In genomic region chr11:72722050-72722748, GRCh38 we compare ENCODE assay signal across 1 cellular context.
TF ChIP-seq lines count a peak whose summit lies in the region.

No MANE protein-coding gene starts in this region.

TF ChIP-seq in GM12878, 131 proteins besides CTCF, POLR2A, EP300 and RAD21 (continued from another document and continues in another):
- TF ChIP-seq E2F8 (IDR thresholded peaks at IDR 0.05; ENCODE audit: low read depth, partially characterized antibody) (no peak), GATAD2B (conservative IDR thresholded peaks at IDR 0.05; ENCODE audit: low read depth) (peak; percentile 34; the same call in 1 of the 2 replicates), HDGF (IDR thresholded peaks at IDR 0.05) (peak; percentile 82), JUNB (IDR thresholded peaks at IDR 0.05) (no peak), ZNF274 (IDR thresholded peaks at IDR 0.05; ENCODE audit: insufficient read depth, insufficient read length) (no peak), CUX1 (IDR thresholded peaks at IDR 0.05; ENCODE audit: insufficient replicate concordance, low read depth, low read length) (no peak), BCL3 (IDR thresholded peaks at IDR 0.05; ENCODE audit: borderline replicate concordance, insufficient read depth, low read depth, low read length, poor library complexity, severe bottlenecking) (no peak), PAX8 (IDR thresholded peaks at IDR 0.05) (no peak), PAX5 (IDR thresholded peaks at IDR 0.05; ENCODE audit: borderline replicate concordance, low read depth, low read length) (0 out of 2 replicates have a peak, but pooled peaks have one; percentile 24), EED (IDR thresholded peaks at IDR 0.05; ENCODE audit: low read depth) (no peak), NFYA (IDR thresholded peaks at IDR 0.05; ENCODE audit: borderline replicate concordance, low read depth, low read length) (no peak), IRF5 (IDR thresholded peaks at IDR 0.05; ENCODE audit: borderline replicate concordance) (no peak), ZZZ3 (IDR thresholded peaks at IDR 0.05; ENCODE audit: control insufficient read depth, insufficient read length, low read depth) (no peak), CHD1 (IDR thresholded peaks at IDR 0.05; ENCODE audit: low read depth, low read length) (no peak), MEF2A (IDR thresholded peaks at IDR 0.05; ENCODE audit: insufficient read depth, low read depth, low read length) (no peak), TARDBP (IDR thresholded peaks at IDR 0.05; ENCODE audit: borderline replicate concordance) (no peak), SPI1 (IDR thresholded peaks at IDR 0.05; ENCODE audit: borderline replicate concordance, insufficient read depth, low read depth, low read length) (peak; percentile 86), MTA2 (IDR thresholded peaks at IDR 0.05; ENCODE audit: low read depth) (no peak; the same call in 1 of the 2 replicates), STAT3 (IDR thresholded peaks at IDR 0.05; ENCODE audit: low read depth, low read length) (no peak), HSF1 (IDR thresholded peaks at IDR 0.05; ENCODE audit: low read depth, low read length) (no peak), ASH2L (IDR thresholded peaks at IDR 0.05; ENCODE audit: borderline replicate concordance, low read depth) (no peak), MYB (IDR thresholded peaks at IDR 0.05; ENCODE audit: borderline replicate concordance, low read depth, low read length) (no peak), GABPA (IDR thresholded peaks at IDR 0.05; ENCODE audit: low read depth) (no peak; the same call in 1 of the 2 replicates)
- TF ChIP-seq, protein P1, sequence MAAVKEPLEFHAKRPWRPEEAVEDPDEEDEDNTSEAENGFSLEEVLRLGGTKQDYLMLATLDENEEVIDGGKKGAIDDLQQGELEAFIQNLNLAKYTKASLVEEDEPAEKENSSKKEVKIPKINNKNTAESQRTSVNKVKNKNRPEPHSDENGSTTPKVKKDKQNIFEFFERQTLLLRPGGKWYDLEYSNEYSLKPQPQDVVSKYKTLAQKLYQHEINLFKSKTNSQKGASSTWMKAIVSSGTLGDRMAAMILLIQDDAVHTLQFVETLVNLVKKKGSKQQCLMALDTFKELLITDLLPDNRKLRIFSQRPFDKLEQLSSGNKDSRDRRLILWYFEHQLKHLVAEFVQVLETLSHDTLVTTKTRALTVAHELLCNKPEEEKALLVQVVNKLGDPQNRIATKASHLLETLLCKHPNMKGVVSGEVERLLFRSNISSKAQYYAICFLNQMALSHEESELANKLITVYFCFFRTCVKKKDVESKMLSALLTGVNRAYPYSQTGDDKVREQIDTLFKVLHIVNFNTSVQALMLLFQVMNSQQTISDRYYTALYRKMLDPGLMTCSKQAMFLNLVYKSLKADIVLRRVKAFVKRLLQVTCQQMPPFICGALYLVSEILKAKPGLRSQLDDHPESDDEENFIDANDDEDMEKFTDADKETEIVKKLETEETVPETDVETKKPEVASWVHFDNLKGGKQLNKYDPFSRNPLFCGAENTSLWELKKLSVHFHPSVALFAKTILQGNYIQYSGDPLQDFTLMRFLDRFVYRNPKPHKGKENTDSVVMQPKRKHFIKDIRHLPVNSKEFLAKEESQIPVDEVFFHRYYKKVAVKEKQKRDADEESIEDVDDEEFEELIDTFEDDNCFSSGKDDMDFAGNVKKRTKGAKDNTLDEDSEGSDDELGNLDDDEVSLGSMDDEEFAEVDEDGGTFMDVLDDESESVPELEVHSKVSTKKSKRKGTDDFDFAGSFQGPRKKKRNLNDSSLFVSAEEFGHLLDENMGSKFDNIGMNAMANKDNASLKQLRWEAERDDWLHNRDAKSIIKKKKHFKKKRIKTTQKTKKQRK (IDR thresholded peaks at IDR 0.05; ENCODE audit: low read depth, low read length) = no peak
- TF ChIP-seq, protein P2, sequence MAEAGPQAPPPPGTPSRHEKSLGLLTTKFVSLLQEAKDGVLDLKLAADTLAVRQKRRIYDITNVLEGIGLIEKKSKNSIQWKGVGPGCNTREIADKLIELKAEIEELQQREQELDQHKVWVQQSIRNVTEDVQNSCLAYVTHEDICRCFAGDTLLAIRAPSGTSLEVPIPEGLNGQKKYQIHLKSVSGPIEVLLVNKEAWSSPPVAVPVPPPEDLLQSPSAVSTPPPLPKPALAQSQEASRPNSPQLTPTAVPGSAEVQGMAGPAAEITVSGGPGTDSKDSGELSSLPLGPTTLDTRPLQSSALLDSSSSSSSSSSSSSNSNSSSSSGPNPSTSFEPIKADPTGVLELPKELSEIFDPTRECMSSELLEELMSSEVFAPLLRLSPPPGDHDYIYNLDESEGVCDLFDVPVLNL (IDR thresholded peaks at IDR 0.05; ENCODE audit: low read depth, low read length) = no peak
- TF ChIP-seq, protein P3, sequence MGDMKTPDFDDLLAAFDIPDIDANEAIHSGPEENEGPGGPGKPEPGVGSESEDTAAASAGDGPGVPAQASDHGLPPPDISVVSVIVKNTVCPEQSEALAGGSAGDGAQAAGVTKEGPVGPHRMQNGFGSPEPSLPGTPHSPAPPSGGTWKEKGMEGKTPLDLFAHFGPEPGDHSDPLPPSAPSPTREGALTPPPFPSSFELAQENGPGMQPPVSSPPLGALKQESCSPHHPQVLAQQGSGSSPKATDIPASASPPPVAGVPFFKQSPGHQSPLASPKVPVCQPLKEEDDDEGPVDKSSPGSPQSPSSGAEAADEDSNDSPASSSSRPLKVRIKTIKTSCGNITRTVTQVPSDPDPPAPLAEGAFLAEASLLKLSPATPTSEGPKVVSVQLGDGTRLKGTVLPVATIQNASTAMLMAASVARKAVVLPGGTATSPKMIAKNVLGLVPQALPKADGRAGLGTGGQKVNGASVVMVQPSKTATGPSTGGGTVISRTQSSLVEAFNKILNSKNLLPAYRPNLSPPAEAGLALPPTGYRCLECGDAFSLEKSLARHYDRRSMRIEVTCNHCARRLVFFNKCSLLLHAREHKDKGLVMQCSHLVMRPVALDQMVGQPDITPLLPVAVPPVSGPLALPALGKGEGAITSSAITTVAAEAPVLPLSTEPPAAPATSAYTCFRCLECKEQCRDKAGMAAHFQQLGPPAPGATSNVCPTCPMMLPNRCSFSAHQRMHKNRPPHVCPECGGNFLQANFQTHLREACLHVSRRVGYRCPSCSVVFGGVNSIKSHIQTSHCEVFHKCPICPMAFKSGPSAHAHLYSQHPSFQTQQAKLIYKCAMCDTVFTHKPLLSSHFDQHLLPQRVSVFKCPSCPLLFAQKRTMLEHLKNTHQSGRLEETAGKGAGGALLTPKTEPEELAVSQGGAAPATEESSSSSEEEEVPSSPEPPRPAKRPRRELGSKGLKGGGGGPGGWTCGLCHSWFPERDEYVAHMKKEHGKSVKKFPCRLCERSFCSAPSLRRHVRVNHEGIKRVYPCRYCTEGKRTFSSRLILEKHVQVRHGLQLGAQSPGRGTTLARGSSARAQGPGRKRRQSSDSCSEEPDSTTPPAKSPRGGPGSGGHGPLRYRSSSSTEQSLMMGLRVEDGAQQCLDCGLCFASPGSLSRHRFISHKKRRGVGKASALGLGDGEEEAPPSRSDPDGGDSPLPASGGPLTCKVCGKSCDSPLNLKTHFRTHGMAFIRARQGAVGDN (IDR thresholded peaks at IDR 0.05) = peak; percentile 94
- TF ChIP-seq, protein P4, sequence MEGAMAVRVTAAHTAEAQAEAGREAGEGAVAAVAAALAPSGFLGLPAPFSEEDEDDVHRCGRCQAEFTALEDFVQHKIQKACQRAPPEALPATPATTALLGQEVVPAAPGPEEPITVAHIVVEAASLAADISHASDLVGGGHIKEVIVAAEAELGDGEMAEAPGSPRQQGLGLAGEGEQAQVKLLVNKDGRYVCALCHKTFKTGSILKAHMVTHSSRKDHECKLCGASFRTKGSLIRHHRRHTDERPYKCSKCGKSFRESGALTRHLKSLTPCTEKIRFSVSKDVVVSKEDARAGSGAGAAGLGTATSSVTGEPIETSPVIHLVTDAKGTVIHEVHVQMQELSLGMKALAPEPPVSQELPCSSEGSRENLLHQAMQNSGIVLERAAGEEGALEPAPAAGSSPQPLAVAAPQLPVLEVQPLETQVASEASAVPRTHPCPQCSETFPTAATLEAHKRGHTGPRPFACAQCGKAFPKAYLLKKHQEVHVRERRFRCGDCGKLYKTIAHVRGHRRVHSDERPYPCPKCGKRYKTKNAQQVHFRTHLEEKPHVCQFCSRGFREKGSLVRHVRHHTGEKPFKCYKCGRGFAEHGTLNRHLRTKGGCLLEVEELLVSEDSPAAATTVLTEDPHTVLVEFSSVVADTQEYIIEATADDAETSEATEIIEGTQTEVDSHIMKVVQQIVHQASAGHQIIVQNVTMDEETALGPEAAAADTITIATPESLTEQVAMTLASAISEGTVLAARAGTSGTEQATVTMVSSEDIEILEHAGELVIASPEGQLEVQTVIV (IDR thresholded peaks at IDR 0.05; ENCODE audit: borderline replicate concordance, partially characterized antibody) = peak; percentile 37
